In genomic region chr19:7853760-7854107, GRCh38 we compare ENCODE assay signal across 1 cellular context.
TF ChIP-seq lines count a peak whose summit lies in the region.

No MANE protein-coding gene starts in this region.

TF ChIP-seq in IMR-90, 13 proteins besides CTCF, POLR2A, EP300 and RAD21 (continued from another document):
- TF ChIP-seq FOS (IDR thresholded peaks at IDR 0.05; ENCODE audit: low read depth, low read length) (no peak), SMC3 (IDR thresholded peaks at IDR 0.05; ENCODE audit: low read depth, low read length) (no peak)
